ENCODE assay signal across 18 cellular contexts in genomic region chr16:81700071-81700779, GRCh38.
A peak's percentile ranks its signal among the peaks of the same experiment; 100 is the strongest.
DNase-seq lines count a peak whose midpoint lies in the region; ATAC-seq, FAIRE-seq and TF ChIP-seq lines count a peak whose summit lies in the region.
"Had no signal": no experiment of that assay in that cellular context is flagged by ENCODE, and none has a peak within 500 bp of the region (broad histone marks: within the 10 kb centered on the region; RNA-seq: fewer than 3 reads in every experiment).

No MANE protein-coding gene starts in this region.

- peak overlapping the region; percentile 62 for H3K27ac Mint-ChIP-seq in activated T-helper 2 cell treated with anti-CD3 and anti-CD28 coated beads, Interferon-gamma antibody, Interleukin-2, Interleukin-4, amounts not matched to agents 10 μg/mL and 5 μg/mL and 100 μg/mL, durations not matched to agents 14 hours and 24 hours and 36 hours

- no peak for TF ChIP-seq RAD21 in A549 (conservative IDR thresholded peaks at IDR 0.05 in 1 of 2, IDR thresholded peaks at IDR 0.05 in 1 of 2)

- H3K4me1 Mint-ChIP-seq in activated T-helper 2 cell treated with anti-CD3 and anti-CD28 coated beads, Interferon-gamma antibody, Interleukin-2, Interleukin-4, amounts not matched to agents 10 μg/mL and 5 μg/mL and 100 μg/mL, durations not matched to agents 14 hours and 24 hours and 36 hours (ENCODE audit: low read depth): peaks cover 14% of the 10 kb centered on the region

- no peak overlapping the region for H3K4me3 ChIP-seq in A549
- H3K4me3 ChIP-seq: ascending aorta, suprapubic skin had no signal

- H3K27me3 Mint-ChIP-seq in activated T-helper 2 cell treated with anti-CD3 and anti-CD28 coated beads, Interferon-gamma antibody, Interleukin-2, Interleukin-4, amounts not matched to agents 10 μg/mL and 5 μg/mL and 100 μg/mL, durations not matched to agents 14 hours and 24 hours and 36 hours (ENCODE audit: low read depth): no peaks in the 10 kb centered on the region

- intact Hi-C loops in activated T-helper 2 cell treated with anti-CD3 and anti-CD28 coated beads, Interferon-gamma antibody, Interleukin-2, Interleukin-4, amounts not matched to agents 10 μg/mL and 5 μg/mL and 100 μg/mL, durations not matched to agents 14 hours and 24 hours and 36 hours (cut with micrococcal nuclease): no loop called here

- TF ChIP-seq CTCF in A549 (IDR thresholded peaks at IDR 0.05): no peak

- H3K9me3 ChIP-seq in A549: no peaks in the 10 kb centered on the region
- H3K9me3 ChIP-seq: ascending aorta, neutrophil, suprapubic skin had no signal

- no peak overlapping the region for H3K4me3 Mint-ChIP-seq in activated T-helper 2 cell treated with anti-CD3 and anti-CD28 coated beads, Interferon-gamma antibody, Interleukin-2, Interleukin-4, amounts not matched to agents 10 μg/mL and 5 μg/mL and 100 μg/mL, durations not matched to agents 14 hours and 24 hours and 36 hours (ENCODE audit: low read depth)

- no peaks in the 10 kb centered on the region for H3K9me3 Mint-ChIP-seq in activated T-helper 2 cell treated with anti-CD3 and anti-CD28 coated beads, Interferon-gamma antibody, Interleukin-2, Interleukin-4, amounts not matched to agents 10 μg/mL and 5 μg/mL and 100 μg/mL, durations not matched to agents 14 hours and 24 hours and 36 hours

- CTCF ChIA-PET in A549 (lab: Yijun Ruan, JAX): interaction anchor here (0.9 kb wide), 1 partner anchor 296 kb away, joined by 3 read pairs; no protein-coding TSS in a partner anchor

- POLR2A ChIA-PET in A549 (lab: Yijun Ruan, JAX): no interaction called here

- H3K4me2 ChIP-seq in A549: no peak overlapping the region

- peaks cover 52% of the 10 kb centered on the region for H3K4me1 ChIP-seq in A549
- H3K4me1 ChIP-seq: ascending aorta had no signal

- ATAC-seq in A549 (no peak), GM18868 (IDR thresholded peaks at IDR 0.05; ENCODE audit: unreplicated experiment) (no peak)
- ATAC-seq: sciatic nerve had no signal

- no peak for TF ChIP-seq EP300 in A549 (IDR thresholded peaks at IDR 0.05)

- 80% methylated on average over 20 of the region's 20 CpGs for WGBS in A549 (ENCODE audit: missing lambda C conversion rate)

- peak overlapping the region; percentile 15 to 94; a peak in 4 of 6 replicates for H3K27ac ChIP-seq in A549
- H3K27ac ChIP-seq: ascending aorta, neutrophil, suprapubic skin had no signal

- FAIRE-seq in A549 (lab: Jason Lieb, UNC): no peak
- FAIRE-seq: D721Med, HTR-8/SVneo had no signal

- H3K36me3 Mint-ChIP-seq in activated T-helper 2 cell treated with anti-CD3 and anti-CD28 coated beads, Interferon-gamma antibody, Interleukin-2, Interleukin-4, amounts not matched to agents 10 μg/mL and 5 μg/mL and 100 μg/mL, durations not matched to agents 14 hours and 24 hours and 36 hours (ENCODE audit: low read depth): peaks cover 41% of the 10 kb centered on the region

- DNase-seq in A549 (ENCODE audit: low read depth in 1 of 2, low spot score in 1 of 2): no peak
- DNase-seq in ELR (ENCODE audit: low read depth): peak; percentile 24
- no peak for DNase-seq in activated T-helper 2 cell treated with anti-CD3 and anti-CD28 coated beads, Interferon-gamma antibody, Interleukin-2, Interleukin-4, amounts not matched to agents 10 μg/mL and 5 μg/mL and 100 μg/mL, durations not matched to agents 14 hours and 24 hours and 36 hours (ENCODE audit: low spot score)
- peak; percentile 24 for DNase-seq in kidney tubule cell (ENCODE audit: low spot score)
- DNase-seq in ecto neural progenitor cell (ENCODE audit: low spot score): no peak
- DNase-seq in activated gamma-delta T cell (lab: John Stamatoyannopoulos, UW): no peak
- DNase-seq in stimulated activated naive CD4-positive, alpha-beta T cell treated with Interleukin-2 at 50 U/mL for 16 hours (lab: John Stamatoyannopoulos, UW): no peak
- DNase-seq: AML-193; NCI-H1930; NCI-H526 treated with DMSO at 0.1 percent for 48 hours; stimulated activated CD4-positive, alpha-beta T cell treated with anti-CD3 and anti-CD28 coated beads, Interleukin-2, amount 100 ng/mL, for 48 hours had no signal

- TF ChIP-seq POLR2A in A549 (IDR thresholded peaks at IDR 0.05; ENCODE audit: low read length): no peak

TF ChIP-seq in A549, 52 proteins besides CTCF, POLR2A, EP300 and RAD21:
- TF ChIP-seq EHF (CRISPR knock-in tag; IDR thresholded peaks at IDR 0.05): no peak
- TF ChIP-seq RNF2 (IDR thresholded peaks at IDR 0.05; ENCODE audit: borderline replicate concordance, low read depth): no peak
- TF ChIP-seq MAZ (IDR thresholded peaks at IDR 0.05; ENCODE audit: borderline replicate concordance, low read depth, low read length): no peak
- TF ChIP-seq MAFK (IDR thresholded peaks at IDR 0.05; ENCODE audit: partially characterized antibody): no peak
- no peak for TF ChIP-seq EHMT2 (IDR thresholded peaks at IDR 0.05; ENCODE audit: low read depth)
- no peak for TF ChIP-seq FOSL2 (IDR thresholded peaks at IDR 0.05)
- TF ChIP-seq FOSL2 (CRISPR knock-in tag; IDR thresholded peaks at IDR 0.05): 0 out of 2 replicates have a peak, but pooled peaks have one; percentile 8
- TF ChIP-seq PHF8 (IDR thresholded peaks at IDR 0.05; ENCODE audit: borderline replicate concordance, low read depth): no peak
- TF ChIP-seq, protein P1, sequence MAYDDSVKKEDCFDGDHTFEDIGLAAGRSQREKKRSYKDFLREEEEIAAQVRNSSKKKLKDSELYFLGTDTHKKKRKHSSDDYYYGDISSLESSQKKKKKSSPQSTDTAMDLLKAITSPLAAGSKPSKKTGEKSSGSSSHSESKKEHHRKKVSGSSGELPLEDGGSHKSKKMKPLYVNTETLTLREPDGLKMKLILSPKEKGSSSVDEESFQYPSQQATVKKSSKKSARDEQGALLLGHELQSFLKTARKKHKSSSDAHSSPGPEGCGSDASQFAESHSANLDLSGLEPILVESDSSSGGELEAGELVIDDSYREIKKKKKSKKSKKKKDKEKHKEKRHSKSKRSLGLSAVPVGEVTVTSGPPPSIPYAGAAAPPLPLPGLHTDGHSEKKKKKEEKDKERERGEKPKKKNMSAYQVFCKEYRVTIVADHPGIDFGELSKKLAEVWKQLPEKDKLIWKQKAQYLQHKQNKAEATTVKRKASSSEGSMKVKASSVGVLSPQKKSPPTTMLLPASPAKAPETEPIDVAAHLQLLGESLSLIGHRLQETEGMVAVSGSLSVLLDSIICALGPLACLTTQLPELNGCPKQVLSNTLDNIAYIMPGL (CRISPR knock-in tag; IDR thresholded peaks at IDR 0.05; ENCODE audit: borderline replicate concordance): no peak

Comparison
In these comparisons a context has a peak if more than half of its experiments do, and no peak if none do; other contexts are left out.
1. DNase-seq: peak in ELR (single experiment) and kidney tubule cell (single experiment); none in A549 (0 of 2), activated T-helper 2 cell treated with anti-CD3 and anti-CD28 coated beads, Interferon-gamma antibody, Interleukin-2, Interleukin-4, amounts not matched to agents 10 μg/mL and 5 μg/mL and 100 μg/mL, durations not matched to agents 14 hours and 24 hours and 36 hours (single experiment), ecto neural progenitor cell (single experiment), activated gamma-delta T cell (single experiment) and stimulated activated naive CD4-positive, alpha-beta T cell treated with Interleukin-2 at 50 U/mL for 16 hours (single experiment).